In the genomic region with DNA sequence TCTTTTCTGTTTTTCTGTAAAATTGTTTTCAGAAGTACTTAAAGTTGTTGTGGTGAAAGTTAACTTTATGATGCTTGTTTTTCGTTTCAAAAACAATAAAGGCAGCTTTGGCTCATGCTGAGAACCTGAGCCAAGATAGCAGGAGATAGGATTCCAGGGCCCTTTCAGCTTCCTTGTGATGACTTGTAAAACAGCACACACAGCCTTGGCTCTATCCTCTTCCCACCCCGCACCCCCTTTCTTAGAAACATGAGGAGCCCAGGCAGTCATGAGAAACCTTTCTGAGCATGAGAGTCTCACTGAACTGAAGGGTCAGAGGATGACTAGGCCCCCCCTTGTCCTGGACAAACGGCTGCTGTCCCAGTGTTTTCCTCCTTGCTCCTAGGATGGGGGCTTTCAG, we compare ENCODE assay signal across 2 cellular contexts.
TF ChIP-seq lines count a peak whose summit lies in the region.

No MANE protein-coding gene starts in this region.

TF ChIP-seq in H1, 55 proteins besides CTCF, POLR2A, EP300 and RAD21:
- no peak for TF ChIP-seq TEAD4 (IDR thresholded peaks at IDR 0.05; ENCODE audit: low read depth, low read length)
- no peak for TF ChIP-seq KDM5A (IDR thresholded peaks at IDR 0.05; ENCODE audit: low read length)
- no peak for TF ChIP-seq MAFK (IDR thresholded peaks at IDR 0.05; ENCODE audit: low read depth, low read length)
- TF ChIP-seq, protein P1, sequence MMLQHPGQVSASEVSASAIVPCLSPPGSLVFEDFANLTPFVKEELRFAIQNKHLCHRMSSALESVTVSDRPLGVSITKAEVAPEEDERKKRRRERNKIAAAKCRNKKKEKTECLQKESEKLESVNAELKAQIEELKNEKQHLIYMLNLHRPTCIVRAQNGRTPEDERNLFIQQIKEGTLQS (IDR thresholded peaks at IDR 0.05; ENCODE audit: insufficient read depth, low read depth, low read length) = no peak
- TF ChIP-seq, protein P2, sequence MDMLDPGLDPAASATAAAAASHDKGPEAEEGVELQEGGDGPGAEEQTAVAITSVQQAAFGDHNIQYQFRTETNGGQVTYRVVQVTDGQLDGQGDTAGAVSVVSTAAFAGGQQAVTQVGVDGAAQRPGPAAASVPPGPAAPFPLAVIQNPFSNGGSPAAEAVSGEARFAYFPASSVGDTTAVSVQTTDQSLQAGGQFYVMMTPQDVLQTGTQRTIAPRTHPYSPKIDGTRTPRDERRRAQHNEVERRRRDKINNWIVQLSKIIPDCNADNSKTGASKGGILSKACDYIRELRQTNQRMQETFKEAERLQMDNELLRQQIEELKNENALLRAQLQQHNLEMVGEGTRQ (IDR thresholded peaks at IDR 0.05; ENCODE audit: low read length) = no peak
- no peak for TF ChIP-seq SP1 (IDR thresholded peaks at IDR 0.05; ENCODE audit: low read depth, low read length)
- TF ChIP-seq SAP30 (IDR thresholded peaks at IDR 0.05; ENCODE audit: insufficient read depth, insufficient replicate concordance, low read length) = no peak
- TF ChIP-seq ZNF274 (IDR thresholded peaks at IDR 0.05; ENCODE audit: borderline replicate concordance, extremely low read depth, low read length) = no peak
- no peak for TF ChIP-seq SRF (IDR thresholded peaks at IDR 0.05; ENCODE audit: low read depth, low read length)
- TF ChIP-seq JUND (IDR thresholded peaks at IDR 0.05; ENCODE audit: low read length) = no peak
- TF ChIP-seq, protein P3, sequence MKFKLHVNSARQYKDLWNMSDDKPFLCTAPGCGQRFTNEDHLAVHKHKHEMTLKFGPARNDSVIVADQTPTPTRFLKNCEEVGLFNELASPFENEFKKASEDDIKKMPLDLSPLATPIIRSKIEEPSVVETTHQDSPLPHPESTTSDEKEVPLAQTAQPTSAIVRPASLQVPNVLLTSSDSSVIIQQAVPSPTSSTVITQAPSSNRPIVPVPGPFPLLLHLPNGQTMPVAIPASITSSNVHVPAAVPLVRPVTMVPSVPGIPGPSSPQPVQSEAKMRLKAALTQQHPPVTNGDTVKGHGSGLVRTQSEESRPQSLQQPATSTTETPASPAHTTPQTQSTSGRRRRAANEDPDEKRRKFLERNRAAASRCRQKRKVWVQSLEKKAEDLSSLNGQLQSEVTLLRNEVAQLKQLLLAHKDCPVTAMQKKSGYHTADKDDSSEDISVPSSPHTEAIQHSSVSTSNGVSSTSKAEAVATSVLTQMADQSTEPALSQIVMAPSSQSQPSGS (IDR thresholded peaks at IDR 0.05; ENCODE audit: low read length) = no peak
- no peak for TF ChIP-seq KDM4A (IDR thresholded peaks at IDR 0.05; ENCODE audit: low read depth, low read length, severe bottlenecking)
- no peak for TF ChIP-seq GABPA (IDR thresholded peaks at IDR 0.05; ENCODE audit: borderline replicate concordance, insufficient read depth, low read length)
- TF ChIP-seq SIX5 (IDR thresholded peaks at IDR 0.05; ENCODE audit: low read depth, low read length) = no peak

TF ChIP-seq in SK-N-SH, 30 proteins besides CTCF, POLR2A, EP300 and RAD21:
- TF ChIP-seq GATA2 (CRISPR knock-in tag; IDR thresholded peaks at IDR 0.05) (no peak), GABPA (IDR thresholded peaks at IDR 0.05; ENCODE audit: low read depth) (no peak), TCF12 (IDR thresholded peaks at IDR 0.05) (no peak), CHD2 (IDR thresholded peaks at IDR 0.05; ENCODE audit: low read length, partially characterized antibody) (no peak), RFX5 (IDR thresholded peaks at IDR 0.05; ENCODE audit: low read length) (no peak), NRF1 (IDR thresholded peaks at IDR 0.05; ENCODE audit: low read depth, low read length) (no peak), FOXJ3 (CRISPR knock-in tag; IDR thresholded peaks at IDR 0.05) (no peak), JUND (IDR thresholded peaks at IDR 0.05) (no peak), YY1 (IDR thresholded peaks at IDR 0.05; ENCODE audit: low read depth) (no peak), SIN3A (IDR thresholded peaks at IDR 0.05; ENCODE audit: borderline replicate concordance, low read depth, low read length) (no peak), RCOR1 (IDR thresholded peaks at IDR 0.05; ENCODE audit: low read length) (no peak), MEF2A (IDR thresholded peaks at IDR 0.05; ENCODE audit: borderline replicate concordance, low read depth) (no peak), TEAD4 (IDR thresholded peaks at IDR 0.05; ENCODE audit: borderline replicate concordance, insufficient read depth) (no peak), RXRA (IDR thresholded peaks at IDR 0.05; ENCODE audit: borderline replicate concordance, low read depth) (no peak), POLR2AphosphoS5 (IDR thresholded peaks at IDR 0.05; ENCODE audit: low read depth, low read length) (no peak)
- TF ChIP-seq, protein P4, sequence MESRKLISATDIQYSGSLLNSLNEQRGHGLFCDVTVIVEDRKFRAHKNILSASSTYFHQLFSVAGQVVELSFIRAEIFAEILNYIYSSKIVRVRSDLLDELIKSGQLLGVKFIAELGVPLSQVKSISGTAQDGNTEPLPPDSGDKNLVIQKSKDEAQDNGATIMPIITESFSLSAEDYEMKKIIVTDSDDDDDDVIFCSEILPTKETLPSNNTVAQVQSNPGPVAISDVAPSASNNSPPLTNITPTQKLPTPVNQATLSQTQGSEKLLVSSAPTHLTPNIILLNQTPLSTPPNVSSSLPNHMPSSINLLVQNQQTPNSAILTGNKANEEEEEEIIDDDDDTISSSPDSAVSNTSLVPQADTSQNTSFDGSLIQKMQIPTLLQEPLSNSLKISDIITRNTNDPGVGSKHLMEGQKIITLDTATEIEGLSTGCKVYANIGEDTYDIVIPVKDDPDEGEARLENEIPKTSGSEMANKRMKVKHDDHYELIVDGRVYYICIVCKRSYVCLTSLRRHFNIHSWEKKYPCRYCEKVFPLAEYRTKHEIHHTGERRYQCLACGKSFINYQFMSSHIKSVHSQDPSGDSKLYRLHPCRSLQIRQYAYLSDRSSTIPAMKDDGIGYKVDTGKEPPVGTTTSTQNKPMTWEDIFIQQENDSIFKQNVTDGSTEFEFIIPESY (IDR thresholded peaks at IDR 0.05; ENCODE audit: borderline replicate concordance, low read depth) = no peak
- TF ChIP-seq, protein P5, sequence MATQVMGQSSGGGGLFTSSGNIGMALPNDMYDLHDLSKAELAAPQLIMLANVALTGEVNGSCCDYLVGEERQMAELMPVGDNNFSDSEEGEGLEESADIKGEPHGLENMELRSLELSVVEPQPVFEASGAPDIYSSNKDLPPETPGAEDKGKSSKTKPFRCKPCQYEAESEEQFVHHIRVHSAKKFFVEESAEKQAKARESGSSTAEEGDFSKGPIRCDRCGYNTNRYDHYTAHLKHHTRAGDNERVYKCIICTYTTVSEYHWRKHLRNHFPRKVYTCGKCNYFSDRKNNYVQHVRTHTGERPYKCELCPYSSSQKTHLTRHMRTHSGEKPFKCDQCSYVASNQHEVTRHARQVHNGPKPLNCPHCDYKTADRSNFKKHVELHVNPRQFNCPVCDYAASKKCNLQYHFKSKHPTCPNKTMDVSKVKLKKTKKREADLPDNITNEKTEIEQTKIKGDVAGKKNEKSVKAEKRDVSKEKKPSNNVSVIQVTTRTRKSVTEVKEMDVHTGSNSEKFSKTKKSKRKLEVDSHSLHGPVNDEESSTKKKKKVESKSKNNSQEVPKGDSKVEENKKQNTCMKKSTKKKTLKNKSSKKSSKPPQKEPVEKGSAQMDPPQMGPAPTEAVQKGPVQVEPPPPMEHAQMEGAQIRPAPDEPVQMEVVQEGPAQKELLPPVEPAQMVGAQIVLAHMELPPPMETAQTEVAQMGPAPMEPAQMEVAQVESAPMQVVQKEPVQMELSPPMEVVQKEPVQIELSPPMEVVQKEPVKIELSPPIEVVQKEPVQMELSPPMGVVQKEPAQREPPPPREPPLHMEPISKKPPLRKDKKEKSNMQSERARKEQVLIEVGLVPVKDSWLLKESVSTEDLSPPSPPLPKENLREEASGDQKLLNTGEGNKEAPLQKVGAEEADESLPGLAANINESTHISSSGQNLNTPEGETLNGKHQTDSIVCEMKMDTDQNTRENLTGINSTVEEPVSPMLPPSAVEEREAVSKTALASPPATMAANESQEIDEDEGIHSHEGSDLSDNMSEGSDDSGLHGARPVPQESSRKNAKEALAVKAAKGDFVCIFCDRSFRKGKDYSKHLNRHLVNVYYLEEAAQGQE (IDR thresholded peaks at IDR 0.05; ENCODE audit: low read depth, low read length) = no peak
- TF ChIP-seq, protein P6, sequence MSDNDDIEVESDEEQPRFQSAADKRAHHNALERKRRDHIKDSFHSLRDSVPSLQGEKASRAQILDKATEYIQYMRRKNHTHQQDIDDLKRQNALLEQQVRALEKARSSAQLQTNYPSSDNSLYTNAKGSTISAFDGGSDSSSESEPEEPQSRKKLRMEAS (IDR thresholded peaks at IDR 0.05; ENCODE audit: low read depth) = no peak
- TF ChIP-seq, protein P7, sequence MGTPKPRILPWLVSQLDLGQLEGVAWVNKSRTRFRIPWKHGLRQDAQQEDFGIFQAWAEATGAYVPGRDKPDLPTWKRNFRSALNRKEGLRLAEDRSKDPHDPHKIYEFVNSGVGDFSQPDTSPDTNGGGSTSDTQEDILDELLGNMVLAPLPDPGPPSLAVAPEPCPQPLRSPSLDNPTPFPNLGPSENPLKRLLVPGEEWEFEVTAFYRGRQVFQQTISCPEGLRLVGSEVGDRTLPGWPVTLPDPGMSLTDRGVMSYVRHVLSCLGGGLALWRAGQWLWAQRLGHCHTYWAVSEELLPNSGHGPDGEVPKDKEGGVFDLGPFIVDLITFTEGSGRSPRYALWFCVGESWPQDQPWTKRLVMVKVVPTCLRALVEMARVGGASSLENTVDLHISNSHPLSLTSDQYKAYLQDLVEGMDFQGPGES (IDR thresholded peaks at IDR 0.05; ENCODE audit: low read depth, low read length) = no peak
- TF ChIP-seq, protein P2 (IDR thresholded peaks at IDR 0.05; ENCODE audit: borderline replicate concordance, low read depth, low read length) = no peak
